In genomic region chrX:17020828-17021821, GRCh38 we compare ENCODE assay signal across 1 cellular context.
TF ChIP-seq lines count a peak whose summit lies in the region.

No MANE protein-coding gene starts in this region.

TF ChIP-seq in SK-N-SH, 30 proteins besides CTCF, POLR2A, EP300 and RAD21 (continued from another document):
- TF ChIP-seq PBX3 (IDR thresholded peaks at IDR 0.05) (0 out of 2 replicates have a peak, but pooled peaks have one; percentile 22), POLR2AphosphoS5 (IDR thresholded peaks at IDR 0.05; ENCODE audit: low read depth, low read length) (no peak), MAX (IDR thresholded peaks at IDR 0.05; ENCODE audit: low read depth) (no peak)
